1 cellular context compared by ENCODE assay signal in genomic region chr6:42771741-42772100, GRCh38.
TF ChIP-seq lines count a peak whose summit lies in the region.

No MANE protein-coding gene starts in this region.

TF ChIP-seq in HepG2, 621 proteins besides CTCF, POLR2A, EP300 and RAD21:
- TF ChIP-seq ZBTB20 (CRISPR knock-in tag; IDR thresholded peaks at IDR 0.05; ENCODE audit: borderline replicate concordance, low read depth): no peak
- no peak for TF ChIP-seq ZNF441 (CRISPR knock-in tag; IDR thresholded peaks at IDR 0.05; ENCODE audit: borderline replicate concordance)
- no peak for TF ChIP-seq NFE2L1 (CRISPR knock-in tag; IDR thresholded peaks at IDR 0.05; ENCODE audit: borderline replicate concordance)
- TF ChIP-seq U2AF2 (IDR thresholded peaks at IDR 0.05; ENCODE audit: low read depth, low read length): no peak
- TF ChIP-seq ZNF34 (CRISPR knock-in tag; IDR thresholded peaks at IDR 0.05; ENCODE audit: borderline replicate concordance): no peak
- no peak for TF ChIP-seq BCLAF1 (IDR thresholded peaks at IDR 0.05)
TF ChIP-seq in HepG2: peak in this region for 0.
